ENCODE assay signal across 18 cellular contexts in genomic region chr3:157147099-157147803, GRCh38. TPM values are rescaled to one million over a fixed set of nuclear protein-coding genes. Genes with fewer than 3 reads are reported as not detected.
DNase-seq lines count a peak whose midpoint lies in the region; ATAC-seq, FAIRE-seq and TF ChIP-seq lines count a peak whose summit lies in the region.
"Had no signal": no experiment of that assay in that cellular context is flagged by ENCODE, and none has a peak within 500 bp of the region (broad histone marks: within the 10 kb centered on the region; RNA-seq: fewer than 3 reads in every experiment).

No MANE protein-coding gene starts in this region.

- intact Hi-C loops in CD4-positive, alpha-beta T cell (cut with DNase I, micrococcal nuclease), result no loop called here
- intact Hi-C loops in HepG2 (cut with micrococcal nuclease; ENCODE audit: unreplicated experiment), result no loop called here

- in situ Hi-C loops in HepG2 (cut with HindIII; ENCODE audit: extremely low pct_ligation_motif_present, low pct_unique_long_range_greater_than_20kb), result no loop called here

- H3K4me3 ChIP-seq in A549 (no peak overlapping the region), HepG2 (replicated peaks in 1 of 3; ENCODE audit: insufficient read depth in 1 of 3, low read depth in 2 of 3, low read length in 3 of 3) (no peak overlapping the region), small intestine (ENCODE audit: low read depth in 1 of 2, low read length in 2 of 2) (no peak overlapping the region)
- H3K4me3 ChIP-seq: esophagus squamous epithelium had no signal

- no peak for TF ChIP-seq EP300 in A549 (IDR thresholded peaks at IDR 0.05)
- TF ChIP-seq EP300 in HepG2 (IDR thresholded peaks at IDR 0.05; ENCODE audit: low read depth in 2 of 2, low read length in 2 of 2), result no peak
- TF ChIP-seq EP300 in HepG2 (CRISPR knock-in tag; IDR thresholded peaks at IDR 0.05; ENCODE audit: borderline replicate concordance), result no peak

- peaks cover 96% of the 10 kb centered on the region for H3K36me3 Mint-ChIP-seq in CD4-positive, alpha-beta T cell (ENCODE audit: low read depth)
- H3K36me3 Mint-ChIP-seq in WTC11, result peaks cover 73% of the 10 kb centered on the region

- FAIRE-seq in A549 (lab: Jason Lieb, UNC) (no peak), HepG2 (lab: Jason Lieb, UNC) (no peak), small intestine (lab: Jason Lieb, UNC) (no peak)
- FAIRE-seq: GM12892 had no signal

- H3K27ac ChIP-seq in A549 (no peak overlapping the region), HepG2 (ENCODE audit: extremely low read length, insufficient read depth, low read length) (no peak overlapping the region), small intestine (ENCODE audit: low read depth in 1 of 2, low read length in 1 of 2) (no peak overlapping the region)
- H3K27ac ChIP-seq in CD4-positive, alpha-beta T cell (ENCODE audit: low read depth, low read length), result no peak overlapping the region
- H3K27ac ChIP-seq: esophagus squamous epithelium had no signal

- TF ChIP-seq RAD21 in A549 (conservative IDR thresholded peaks at IDR 0.05 in 1 of 2, IDR thresholded peaks at IDR 0.05 in 1 of 2) (no peak), HepG2 (CRISPR knock-in tag; IDR thresholded peaks at IDR 0.05) (no peak)

- TF ChIP-seq CTCF in A549 (IDR thresholded peaks at IDR 0.05) (no peak), WTC11 (IDR thresholded peaks at IDR 0.05) (no peak), HepG2 (CRISPR knock-in tag; IDR thresholded peaks at IDR 0.05) (no peak)
- TF ChIP-seq CTCF in CD4-positive, alpha-beta T cell (IDR thresholded peaks at IDR 0.05), result no peak

- TF ChIP-seq POLR2A in A549 (IDR thresholded peaks at IDR 0.05; ENCODE audit: low read length), result no peak
- TF ChIP-seq POLR2A in HepG2 (IDR thresholded peaks at IDR 0.05; ENCODE audit: insufficient read depth in 1 of 2, low read depth in 2 of 2, low read length in 2 of 2), result peak in 1 of 2 experiments; percentile 47; a peak in 1 of 4 replicates

- DNase-seq in A549 (ENCODE audit: low read depth in 1 of 2, low spot score in 1 of 2) (no peak), WTC11 (ENCODE audit: low spot score) (no peak), HepG2 (ENCODE audit: low spot score) (no peak), kidney tubule cell (ENCODE audit: low spot score) (no peak), small intestine (no peak)
- no peak for DNase-seq in CD4-positive, alpha-beta T cell
- DNase-seq in stimulated activated CD4-positive, alpha-beta T cell treated with anti-CD3 and anti-CD28 coated beads, Interleukin-15, amount 100 ng/mL, for 24 hours, result no peak
- DNase-seq: activated CD8-positive, alpha-beta memory T cell treated with anti-CD3 and anti-CD28 coated beads, Interleukin-2, amount 50 U/mL, for 4 hours; AML-193; esophagus squamous epithelium; left ventricle myocardium superior; NCI-H1417; NCI-H526; posterior cingulate gyrus; Right ventricle myocardium superior; stimulated activated CD4-positive, alpha-beta T cell treated with anti-CD3 and anti-CD28 coated beads, Interleukin-4, amount 100 ng/mL, for 4 hours had no signal

- H3K9ac ChIP-seq in HepG2 (ENCODE audit: insufficient read depth, low read depth, low read length), result no peak overlapping the region

- H3K4me1 Mint-ChIP-seq in CD4-positive, alpha-beta T cell (ENCODE audit: low read depth), result peaks cover 48% of the 10 kb centered on the region
- no peaks in the 10 kb centered on the region for H3K4me1 Mint-ChIP-seq in WTC11

- H3K27ac Mint-ChIP-seq in CD4-positive, alpha-beta T cell, result peak overlapping the region; percentile 81
- no peak overlapping the region for H3K27ac Mint-ChIP-seq in WTC11
- H3K27ac Mint-ChIP-seq: T-helper 2 cell treated with Interferon-gamma antibody and Interleukin-4, amounts not matched to agents 5 μg/mL and 100 μg/mL, for 36 hours had no signal

- H2AFZ ChIP-seq in HepG2 (ENCODE audit: low read length), result no peak overlapping the region

- no peaks in the 10 kb centered on the region for H3K27me3 Mint-ChIP-seq in CD4-positive, alpha-beta T cell
- no peaks in the 10 kb centered on the region for H3K27me3 Mint-ChIP-seq in WTC11 (ENCODE audit: low read depth)

- CTCF ChIA-PET in A549 (lab: Yijun Ruan, JAX), result interaction anchor here (0.7 to 1.9 kb wide), 7 partner anchors 10 to 1035 kb away, joined by 3 to 15 read pairs (median 3); partner anchors contain the start of gene CCNL1
- CTCF ChIA-PET in CD4-positive, alpha-beta T cell (lab: Charles Lee), result interaction anchor here (0.7 to 2.0 kb wide), 2 partner anchors 10 to 64 kb away, joined by 4 to 9 read pairs; no protein-coding TSS in a partner anchor
- CTCF ChIA-PET in WTC11 (lab: Charles Lee), result interaction anchor here (2.0 kb wide), 1 partner anchor 10 kb away, joined by 13 read pairs; no protein-coding TSS in a partner anchor
- CTCF ChIA-PET in HepG2 (lab: Yijun Ruan, JAX; ENCODE audit: low intra/inter-chr PET ratio, low total read pairs), result no interaction called here

- peaks cover 16 to 56% of the 10 kb centered on the region in 2 experiments for H3K36me3 ChIP-seq in HepG2 (replicated peaks in 1 of 2; ENCODE audit: control insufficient read depth in 1 of 2, insufficient read depth in 2 of 2, low read length in 2 of 2)
- peaks cover 27 to 39% of the 10 kb centered on the region in 2 donors for H3K36me3 ChIP-seq in small intestine (ENCODE audit: control insufficient read depth in 2 of 2, insufficient read depth in 2 of 2, low read length in 2 of 2)

- 93% methylated on average over 5 of the region's 5 CpGs for WGBS in A549 (ENCODE audit: missing lambda C conversion rate)
- WGBS in HepG2 (ENCODE audit: low lambda C conversion rate), result 97% methylated on average over 5 of the region's 5 CpGs
- 92 to 95% (median 94%) methylated on average over 5 of the region's 5 CpGs for WGBS in small intestine, 3 donors

- ATAC-seq in A549, result no peak
- peak; percentile 30 for ATAC-seq in CD4-positive, alpha-beta T cell (ENCODE audit: poor library complexity)
- no peak for ATAC-seq in WTC11
- no peak for ATAC-seq in HepG2
- ATAC-seq: left ventricle myocardium superior had no signal

- H3K9me3 ChIP-seq in A549 (no peaks in the 10 kb centered on the region), HepG2 (ENCODE audit: low read length) (no peaks in the 10 kb centered on the region), small intestine (ENCODE audit: control insufficient read depth, low read depth) (no peaks in the 10 kb centered on the region)
- no peaks in the 10 kb centered on the region for H3K9me3 ChIP-seq in CD4-positive, alpha-beta T cell (ENCODE audit: control insufficient read depth, low read length)
- H3K9me3 ChIP-seq: esophagus squamous epithelium had no signal

- no peaks in the 10 kb centered on the region for H3K9me3 Mint-ChIP-seq in CD4-positive, alpha-beta T cell
- no peaks in the 10 kb centered on the region for H3K9me3 Mint-ChIP-seq in WTC11
- H3K9me3 Mint-ChIP-seq: T-helper 2 cell treated with Interferon-gamma antibody and Interleukin-4, amounts not matched to agents 5 μg/mL and 100 μg/mL, for 36 hours had no signal

- H3K4me3 Mint-ChIP-seq in CD4-positive, alpha-beta T cell, result no peak overlapping the region
- H3K4me3 Mint-ChIP-seq in WTC11, result no peak overlapping the region
- H3K4me3 Mint-ChIP-seq: T-helper 2 cell treated with Interferon-gamma antibody and Interleukin-4, amounts not matched to agents 5 μg/mL and 100 μg/mL, for 36 hours had no signal

- peaks cover 15% of the 10 kb centered on the region; the same call in 1 of the 2 replicates for H4K20me1 ChIP-seq in HepG2 (ENCODE audit: insufficient read depth, low read length)

- H3K79me2 ChIP-seq in HepG2 (ENCODE audit: insufficient read depth, low read length), result peaks cover 3% of the 10 kb centered on the region

- no TSS peak for BruUV-seq in HepG2 (replicated peaks; lab: Mats Ljungman, UMichigan)

- H3K4me1 ChIP-seq in A549 (no peaks in the 10 kb centered on the region), HepG2 (ENCODE audit: insufficient read depth, low read length) (0 out of 2 replicates have a peak, but pooled peaks cover 8% of the 10 kb centered on the region), small intestine (ENCODE audit: control insufficient read depth in 2 of 2, insufficient read depth in 1 of 2, low read depth in 1 of 2, low read length in 1 of 2) (no peaks in the 10 kb centered on the region)
- H3K4me1 ChIP-seq: esophagus squamous epithelium had no signal

- POLR2A ChIA-PET in A549 (lab: Yijun Ruan, JAX) (interaction anchor here (0.6 to 1.7 kb wide), 4 partner anchors 10 to 633 kb away, joined by 3 to 7 read pairs (median 3); no protein-coding TSS in a partner anchor), WTC11 (lab: Charles Lee) (interaction anchor here (1.3 kb wide), 1 partner anchor 12 kb away, joined by 3 read pairs; no protein-coding TSS in a partner anchor), HepG2 (lab: Yijun Ruan, JAX) (interaction anchor here (0.7 to 1.9 kb wide), 4 partner anchors 9 to 58 kb away, joined by 3 to 13 read pairs (median 5); partner anchors contain the start of gene CCNL1)
- POLR2A ChIA-PET in CD4-positive, alpha-beta T cell (lab: Charles Lee), result interaction anchor here (1.2 to 4.1 kb wide), 3 partner anchors 13 to 52 kb away, joined by 3 to 44 read pairs (median 8); partner anchors contain the start of gene CCNL1

- no peaks in the 10 kb centered on the region for H3K27me3 ChIP-seq in CD4-positive, alpha-beta T cell (ENCODE audit: control insufficient read depth, insufficient read depth, low read length)
- H3K27me3 ChIP-seq in HepG2 (ENCODE audit: control insufficient read depth in 1 of 2, insufficient read depth in 2 of 2, low read length in 2 of 2) (no peaks in the 10 kb centered on the region; a peak in 1 of 5 replicates), small intestine (ENCODE audit: control insufficient read depth in 2 of 2, insufficient read depth in 2 of 2, low read length in 2 of 2) (no peaks in the 10 kb centered on the region)
- H3K27me3 ChIP-seq: esophagus squamous epithelium had no signal

- H3K4me2 ChIP-seq in A549, result no peak overlapping the region
- H3K4me2 ChIP-seq in HepG2 (ENCODE audit: low read depth, low read length), result no peak overlapping the region

RNA-seq across cellular contexts. Expression of gene CCNL1, which starts 12.7 kb away (rescaled TPM):
- polyA plus RNA-seq in A549 (2011; rRNA removed) (130 and 170 TPM in 2 replicates), A549 (2017; fragmentation: RNase III; extraction: RNeasy Plus Mini Kit Qiagen cat#74134 plus additional on column Dnase treatment) (39.7 to 51.3 TPM (median 45.1 TPM) in 3 replicates), HepG2 (2011; rRNA removed) (303 and 309 TPM in 2 replicates), small intestine (100 to 1,000 TPM in 1 of 3 donors, 10 to 100 TPM in 2; 46.6 to 140 (median 96.7) TPM)
- polyA plus RNA-seq in A549 (2012; cell fraction: cytosol; rRNA removed), result 39.2 and 43.3 TPM in 2 replicates
- polyA plus RNA-seq in A549 (2012; cell fraction: nucleus; rRNA removed), result 258 and 267 TPM in 2 replicates
- 111 and 159 TPM in 2 replicates for polyA minus RNA-seq in A549 (2011; rRNA and poly(A)+ RNA removed)
- 1,000 to 10,000 TPM; 1,350 to 1,388 TPM for total RNA-seq in CD4-positive, alpha-beta T cell
- total RNA-seq in WTC11 (2021) (67.2 to 79.6 TPM (median 72.7 TPM) in 3 replicates), HepG2 (2016; rRNA removed; fragmentation: Illumina TruSeq; extraction: Trizol) (23.5 and 151 TPM in 2 replicates)
- 18.9 and 19.9 TPM in 2 replicates for total RNA-seq in HepG2 (2016; cell fraction: cytosol; rRNA removed; fragmentation: Illumina TruSeq; extraction: Trizol; ENCODE audit: low read depth)
- total RNA-seq in HepG2 (2016; cell fraction: insoluble cytoplasmic fraction; rRNA removed; fragmentation: Illumina TruSeq; extraction: Trizol), result 22.0 and 151 TPM in 2 replicates
- 19.5 and 22.9 TPM in 2 replicates for total RNA-seq in HepG2 (2016; cell fraction: membrane; rRNA removed; fragmentation: Illumina TruSeq; extraction: Trizol)
- total RNA-seq in HepG2 (2016; cell fraction: nucleus; rRNA removed; fragmentation: Illumina TruSeq; extraction: Trizol), result 552 TPM in 2 replicates
- 35.9 and 39.3 TPM in 2 replicates for polyA plus RNA-seq in HepG2 (2011; cell fraction: cytosol; rRNA removed)
- polyA plus RNA-seq in HepG2 (2011; cell fraction: nucleus; rRNA removed), result 1,033 and 1,155 TPM in 2 replicates
- 118 and 121 TPM in 2 replicates for polyA plus RNA-seq in HepG2 (2012)
- polyA plus RNA-seq in HepG2 (2016; cell fraction: cytosol; fragmentation: Illumina TruSeq; extraction: Trizol; ENCODE audit: low read depth), result 4.9 and 6.1 TPM in 2 replicates
- 26.1 and 28.4 TPM in 2 replicates for polyA plus RNA-seq in HepG2 (2016; cell fraction: insoluble cytoplasmic fraction; fragmentation: Illumina TruSeq; extraction: Trizol; ENCODE audit: low read depth)
- 6.6 and 9.0 TPM in 2 replicates for polyA plus RNA-seq in HepG2 (2016; cell fraction: membrane; fragmentation: Illumina TruSeq; extraction: Trizol; ENCODE audit: low read depth)
- polyA plus RNA-seq in HepG2 (2016; cell fraction: nucleus; fragmentation: Illumina TruSeq; extraction: Trizol; ENCODE audit: insufficient read depth, low read depth), result 607 and 612 TPM in 2 replicates
- 138 and 193 TPM in 2 replicates for polyA minus RNA-seq in HepG2 (2011; rRNA and poly(A)+ RNA removed; ENCODE audit: low replicate concordance)
- 30.6 and 49.5 TPM in 2 replicates for polyA minus RNA-seq in HepG2 (2011; cell fraction: cytosol; rRNA and poly(A)+ RNA removed)
- 1,410 and 1,557 TPM in 2 replicates for polyA minus RNA-seq in HepG2 (2011; cell fraction: nucleus; rRNA and poly(A)+ RNA removed)
